ENCODE assay signal across 1 cellular context in the genomic region with DNA sequence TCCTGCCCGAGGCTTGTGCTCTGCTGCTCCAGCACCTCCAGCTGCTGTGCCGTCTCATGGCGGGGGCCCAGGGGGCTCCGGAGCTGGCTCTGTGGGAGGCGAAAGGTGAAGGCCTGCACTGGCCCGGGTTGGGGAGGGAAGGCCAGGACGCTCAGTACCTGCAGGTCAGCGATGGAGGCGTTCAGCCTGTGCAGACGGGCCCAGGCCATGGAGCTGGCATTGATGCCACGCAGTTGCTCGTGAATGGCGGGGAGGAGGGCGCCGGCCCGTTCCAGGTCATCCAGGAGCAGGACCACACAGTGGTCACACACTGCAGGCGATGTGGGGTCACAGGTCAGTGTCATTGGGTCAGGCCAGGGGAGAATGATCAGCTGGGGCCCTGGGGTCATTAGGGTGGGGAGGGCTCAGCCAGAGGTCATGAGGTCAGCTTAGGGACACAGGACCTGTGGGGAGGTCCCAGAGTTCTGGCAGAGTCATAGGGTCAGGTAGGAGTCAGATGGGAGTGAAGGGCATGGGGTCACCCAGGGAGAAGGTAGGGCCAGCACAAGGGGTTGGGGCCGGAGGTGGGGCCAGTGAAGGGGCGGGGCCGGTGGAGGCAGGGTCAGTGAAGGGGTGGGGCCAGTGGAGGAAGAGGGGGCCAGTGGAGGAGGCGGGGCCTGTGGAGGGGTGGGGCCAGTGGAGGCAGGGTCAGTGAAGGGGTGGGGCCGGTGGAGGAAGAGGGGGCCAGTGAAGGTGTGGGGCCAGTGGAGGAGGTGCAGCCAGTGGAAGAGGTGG.
TF ChIP-seq lines count a peak whose summit lies in the region.

No MANE protein-coding gene starts in this region.

TF ChIP-seq in SK-N-SH, 30 proteins besides CTCF, POLR2A, EP300 and RAD21 (continued from another document):
- TF ChIP-seq, protein P1, sequence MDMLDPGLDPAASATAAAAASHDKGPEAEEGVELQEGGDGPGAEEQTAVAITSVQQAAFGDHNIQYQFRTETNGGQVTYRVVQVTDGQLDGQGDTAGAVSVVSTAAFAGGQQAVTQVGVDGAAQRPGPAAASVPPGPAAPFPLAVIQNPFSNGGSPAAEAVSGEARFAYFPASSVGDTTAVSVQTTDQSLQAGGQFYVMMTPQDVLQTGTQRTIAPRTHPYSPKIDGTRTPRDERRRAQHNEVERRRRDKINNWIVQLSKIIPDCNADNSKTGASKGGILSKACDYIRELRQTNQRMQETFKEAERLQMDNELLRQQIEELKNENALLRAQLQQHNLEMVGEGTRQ (IDR thresholded peaks at IDR 0.05; ENCODE audit: borderline replicate concordance, low read depth, low read length), result no peak
- TF ChIP-seq TEAD4 (IDR thresholded peaks at IDR 0.05; ENCODE audit: borderline replicate concordance, insufficient read depth) (no peak), RFX5 (IDR thresholded peaks at IDR 0.05; ENCODE audit: low read length) (no peak), ELF1 (IDR thresholded peaks at IDR 0.05) (no peak)
- TF ChIP-seq, protein P2, sequence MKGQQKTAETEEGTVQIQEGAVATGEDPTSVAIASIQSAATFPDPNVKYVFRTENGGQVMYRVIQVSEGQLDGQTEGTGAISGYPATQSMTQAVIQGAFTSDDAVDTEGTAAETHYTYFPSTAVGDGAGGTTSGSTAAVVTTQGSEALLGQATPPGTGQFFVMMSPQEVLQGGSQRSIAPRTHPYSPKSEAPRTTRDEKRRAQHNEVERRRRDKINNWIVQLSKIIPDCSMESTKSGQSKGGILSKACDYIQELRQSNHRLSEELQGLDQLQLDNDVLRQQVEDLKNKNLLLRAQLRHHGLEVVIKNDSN (IDR thresholded peaks at IDR 0.05; ENCODE audit: borderline replicate concordance, low read depth), result no peak
TF ChIP-seq in SK-N-SH: peak in this region for 0.
